In the genomic region with DNA sequence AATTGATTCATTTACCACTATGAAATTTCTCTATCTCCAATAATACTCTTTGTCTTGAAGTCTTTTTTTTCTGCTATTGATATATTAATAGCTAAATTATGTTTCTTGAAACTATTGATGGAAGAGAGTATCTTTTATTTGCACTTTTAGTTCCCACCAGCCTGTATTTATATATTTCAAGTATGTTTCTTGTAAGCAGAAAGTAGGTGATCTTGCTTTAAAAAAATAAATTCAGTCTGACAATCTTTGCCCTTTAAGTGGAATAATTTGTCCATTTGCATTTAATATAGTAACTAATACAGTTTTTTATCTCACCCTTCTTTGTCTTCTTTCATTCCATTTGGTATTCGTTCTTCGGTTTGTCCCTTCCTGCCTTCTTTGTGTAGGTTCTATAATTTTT, we compare ENCODE assay signal across 1 cellular context.
TF ChIP-seq lines count a peak whose summit lies in the region.

No MANE protein-coding gene starts in this region.

TF ChIP-seq in HEK293, 187 proteins besides CTCF, POLR2A, EP300 and RAD21 (continued from another document):
- TF ChIP-seq ZNF449 (tag by site-specific recombination; IDR thresholded peaks at IDR 0.05) (no peak), KLF17 (tag by site-specific recombination; IDR thresholded peaks at IDR 0.05) (no peak), SETDB1 (IDR thresholded peaks at IDR 0.05; ENCODE audit: insufficient read length, low read length) (peak; percentile 59)
